Comparison of ENCODE assay signal across 8 cellular contexts in genomic region chr7:92245487-92246362, GRCh38. TPM values are rescaled to one million over a fixed set of nuclear protein-coding genes. Genes with fewer than 3 reads are reported as not detected.
A peak's percentile ranks its signal among the peaks of the same experiment; 100 is the strongest.
DNase-seq lines count a peak whose midpoint lies in the region; ATAC-seq, FAIRE-seq and TF ChIP-seq lines count a peak whose summit lies in the region.

Gene ANKIB1, plus strand, starts transcription at chr7:92245974. Its CDS starts 49,005 bp downstream, at chr7:92294979.
Gene KRIT1, minus strand, starts transcription at chr7:92245914. Its CDS starts 3,779 bp downstream, at chr7:92242135.

- dilution Hi-C loops in keratinocyte (cut with MboI; ENCODE audit: extremely low pct_ligation_motif_present, low sequenced_read_pairs), result no loop called here

- no peaks in the 10 kb centered on the region for H3K27me3 ChIP-seq in keratinocyte (ENCODE audit: control insufficient read depth, extremely low read depth, insufficient read depth, low read length)

- no peak for FAIRE-seq in keratinocyte (lab: Jason Lieb, UNC)

- peaks cover 73% of the 10 kb centered on the region for H3K79me2 ChIP-seq in keratinocyte (ENCODE audit: control insufficient read depth, insufficient read depth, low read length)

- peak within 1 kb of the TSS; percentile 88 for H3K27ac ChIP-seq in keratinocyte (ENCODE audit: control insufficient read depth, insufficient read depth, low read length)

- peak within 1 kb of the TSS; percentile 96 for H3K4me2 ChIP-seq in keratinocyte (ENCODE audit: control insufficient read depth, extremely low read depth, insufficient read depth, low read depth, low read length)

- H3K36me3 ChIP-seq in keratinocyte (ENCODE audit: control insufficient read depth in 2 of 2, extremely low read depth in 1 of 2, insufficient read depth in 2 of 2, low read length in 2 of 2), result peaks cover 0 to 8% of the 10 kb centered on the region in 2 experiments

- H3K4me1 ChIP-seq in keratinocyte (ENCODE audit: control insufficient read depth, extremely low read depth, insufficient read depth, low read length), result peaks cover 28% of the 10 kb centered on the region

- H3K4me3 ChIP-seq in AG10803 (ENCODE audit: low read length), result peak within 1 kb of the TSS; percentile 90
- H3K4me3 ChIP-seq in keratinocyte (ENCODE audit: control insufficient read depth in 2 of 3, extremely low read depth in 1 of 3, insufficient read depth in 2 of 3, low read depth in 1 of 3, low read length in 3 of 3), result peak within 1 kb of the TSS; percentile 57 to 97 (median 81)

- H3K9ac ChIP-seq in keratinocyte (ENCODE audit: control insufficient read depth, extremely low read depth, insufficient read depth, low read length), result peak within 1 kb of the TSS; percentile 97

- no peaks in the 10 kb centered on the region for H3K9me3 ChIP-seq in keratinocyte (ENCODE audit: control insufficient read depth, low read depth, low read length)

- DNase-seq in AG10803 (ENCODE audit: low read depth), result peak; percentile 71
- DNase-seq in NCI-H446 (lab: John Stamatoyannopoulos, UW), result peak; percentile 50 to 73
- peak; percentile 90 for DNase-seq in cerebellar cortex (ENCODE audit: low spot score)
- DNase-seq in keratinocyte (ENCODE audit: low read depth, low spot score), result no peak
- peak; percentile 74 to 77 for DNase-seq in stimulated activated CD4-positive, alpha-beta T cell treated with anti-CD3 and anti-CD28 coated beads, Interleukin-15, amount 100 ng/mL, for 48 hours (ENCODE audit: low read depth in 2 of 2)

- H2AFZ ChIP-seq in keratinocyte (ENCODE audit: control insufficient read depth, low read length), result peak within 1 kb of the TSS; percentile 100

- ATAC-seq in GM19025 (IDR thresholded peaks at IDR 0.05; ENCODE audit: low read depth, unreplicated experiment), result peak; percentile 73
- ATAC-seq in HG03342 (IDR thresholded peaks at IDR 0.05; ENCODE audit: unreplicated experiment), result peak; percentile 72
- ATAC-seq in activated CD4-positive, CD25-positive, alpha-beta regulatory T cell treated with anti-CD3 and anti-CD28 coated beads, Interleukin-2, amount 50 U/mL, for 24 hours, result peak; percentile 86 to 88

- no peaks in the 10 kb centered on the region for H4K20me1 ChIP-seq in keratinocyte (ENCODE audit: control insufficient read depth, extremely low read depth, insufficient read depth, low read length)

- H3K9me1 ChIP-seq in keratinocyte (ENCODE audit: control insufficient read depth, extremely low read depth, insufficient read depth, low read length), result no peaks in the 10 kb centered on the region

- TF ChIP-seq CTCF in AG10803 (conservative IDR thresholded peaks at IDR 0.05; ENCODE audit: low read length), result no peak; the same call in 1 of the 2 replicates
- TF ChIP-seq CTCF in keratinocyte (optimal IDR thresholded peaks at IDR 0.05 in 1 of 3, IDR thresholded peaks at IDR 0.05 in 1 of 3, conservative IDR thresholded peaks at IDR 0.05 in 1 of 3; ENCODE audit: extremely low read depth in 1 of 3, insufficient read depth in 2 of 3, low read length in 3 of 3), result peak in 2 of 3 experiments; percentile 15 to 33

RNA-seq across cellular contexts. Expression of gene ANKIB1, which starts in this region (rescaled TPM):
- polyA plus RNA-seq in keratinocyte, result 28.4 to 37.7 TPM (median 37.0 TPM) in 3 replicates
- 23.6 TPM for polyA plus RNA-seq in keratinocyte (2011; ENCODE audit: low read depth)
- 22.3 and 37.9 TPM in 2 replicates for polyA plus RNA-seq in keratinocyte (2011; cell fraction: cytosol; rRNA removed)
- 49.2 and 56.3 TPM in 2 replicates for polyA plus RNA-seq in keratinocyte (2011; cell fraction: nucleus; rRNA removed)
- polyA plus RNA-seq in keratinocyte (2012; ENCODE audit: low replicate concordance), result 16.7 and 24.2 TPM in 2 replicates
- polyA minus RNA-seq in keratinocyte, result 43.8 to 63.0 TPM (median 62.0 TPM) in 3 replicates
- polyA minus RNA-seq in keratinocyte (2011; cell fraction: cytosol; rRNA and poly(A)+ RNA removed), result 46.4 TPM
- polyA minus RNA-seq in keratinocyte (2011; cell fraction: nucleus; rRNA and poly(A)+ RNA removed), result 38.4 and 71.8 TPM in 2 replicates

RNA-seq across cellular contexts. Expression of gene KRIT1, which starts in this region (rescaled TPM):
- polyA plus RNA-seq in keratinocyte, result 33.3 to 39.5 TPM (median 35.6 TPM) in 3 replicates
- polyA plus RNA-seq in keratinocyte (2011; ENCODE audit: low read depth), result 14.3 TPM
- polyA plus RNA-seq in keratinocyte (2011; cell fraction: cytosol; rRNA removed), result 20.0 and 37.8 TPM in 2 replicates
- 45.2 and 63.6 TPM in 2 replicates for polyA plus RNA-seq in keratinocyte (2011; cell fraction: nucleus; rRNA removed)
- 13.5 and 18.9 TPM in 2 replicates for polyA plus RNA-seq in keratinocyte (2012; ENCODE audit: low replicate concordance)
- 22.5 to 58.3 TPM (median 33.0 TPM) in 3 replicates for polyA minus RNA-seq in keratinocyte
- polyA minus RNA-seq in keratinocyte (2011; cell fraction: cytosol; rRNA and poly(A)+ RNA removed), result 15.2 TPM
- 26.9 and 45.7 TPM in 2 replicates for polyA minus RNA-seq in keratinocyte (2011; cell fraction: nucleus; rRNA and poly(A)+ RNA removed)
